In genomic region chr18:32424696-32425095, GRCh38 we compare ENCODE assay signal across 24 cellular contexts. TPM values are rescaled to one million over a fixed set of nuclear protein-coding genes. Genes with fewer than 3 reads are reported as not detected.
DNase-seq lines count a peak whose midpoint lies in the region; ATAC-seq and TF ChIP-seq lines count a peak whose summit lies in the region.
"Had no signal": no experiment of that assay in that cellular context is flagged by ENCODE, and none has a peak within 500 bp of the region (broad histone marks: within the 10 kb centered on the region; RNA-seq: fewer than 3 reads in every experiment).

No MANE protein-coding gene starts in this region.

- H3K9me3 Mint-ChIP-seq in brain = peaks cover 0 to 4% (median 1%) of the 10 kb centered on the region in 5 experiments
- H3K9me3 Mint-ChIP-seq: GM23338; nephron; stimulated activated effector memory CD8-positive, alpha-beta T cell treated with anti-CD3 and anti-CD28 coated beads, Interleukin-12 subunit alpha, Interleukin-12 subunit beta, amount 100 ng/mL, for 72 hours had no signal

- CTCF ChIA-PET in RWPE1 (lab: Yijun Ruan, JAX) = no interaction called here

- peaks cover 61% of the 10 kb centered on the region for H3K4me1 Mint-ChIP-seq in brain
- H3K4me1 Mint-ChIP-seq: stimulated activated effector memory CD8-positive, alpha-beta T cell treated with anti-CD3 and anti-CD28 coated beads, Interleukin-12 subunit alpha, Interleukin-12 subunit beta, amount 100 ng/mL, for 72 hours had no signal

- H3K4me3 ChIP-seq in fibroblast of villous mesenchyme (ENCODE audit: low read depth, low read length) = no peak overlapping the region
- no peak overlapping the region for H3K4me3 ChIP-seq in uterus
- H3K4me3 ChIP-seq: GM23338 had no signal

- peaks cover 4% of the 10 kb centered on the region for H3K27me3 Mint-ChIP-seq in brain

- ATAC-seq in left lobe of liver = peak; percentile 68
- ATAC-seq: GM23338; stimulated activated effector memory CD8-positive, alpha-beta T cell treated with anti-CD3 and anti-CD28 coated beads, Interleukin-12 subunit alpha, Interleukin-12 subunit beta, amount 100 ng/mL, for 72 hours had no signal

- TF ChIP-seq POLR2A in uterus (IDR thresholded peaks at IDR 0.05) = no peak

- POLR2A ChIA-PET in RWPE1 (lab: Yijun Ruan, JAX; ENCODE audit: low non-redundant PET) = no interaction called here

- H3K4me1 ChIP-seq in uterus = peaks cover 0 to 7% of the 10 kb centered on the region in 2 donors

- DNase-seq in fibroblast of villous mesenchyme (ENCODE audit: low read depth) (peak; percentile 3), left lobe of liver (ENCODE audit: low spot score) (no peak), uterus (peak; percentile 22 to 28), NCI-H82 treated with DMSO at 0.1 percent for 48 hours (lab: John Stamatoyannopoulos, UW; ENCODE audit: unreplicated experiment) (no peak), RWPE1 (ENCODE audit: low spot score) (no peak)
- no peak for DNase-seq in activated CD4-positive, CD25-positive, alpha-beta regulatory T cell treated with anti-CD3 and anti-CD28 coated beads, Interleukin-2, amount 50 U/mL, for 72 hours
- DNase-seq: activated CD4-positive, alpha-beta T cell treated with anti-CD3 and anti-CD28 coated beads, Interleukin-2, amount 50 U/mL, for 48 hours; activated CD8-positive, alpha-beta memory T cell treated with anti-CD3 and anti-CD28 coated beads, Interleukin-2, amount 50 U/mL, for 48 hours; activated effector memory CD4-positive, alpha-beta T cell treated with Interleukin-2 at 50 U/mL for 16 hours; AML-193; DMS79 treated with DMSO at 0.1 percent for 48 hours; kidney glomerular epithelial cell; NCI-H2171; NCI-H69; posterior cingulate gyrus; RPMI8226; stimulated activated CD4-positive, alpha-beta T cell treated with anti-CD3 and anti-CD28 coated beads, Interleukin-2, amount 100 ng/mL, for 24 hours had no signal

- H3K36me3 ChIP-seq in uterus = no peaks in the 10 kb centered on the region

- no peaks in the 10 kb centered on the region for H3K9me3 ChIP-seq in uterus

- no peaks in the 10 kb centered on the region for H3K27me3 ChIP-seq in uterus

- H3K4me3 Mint-ChIP-seq in brain = no peak overlapping the region
- H3K4me3 Mint-ChIP-seq: GM23338; mesothelial cell of epicardium; nephron; stimulated activated effector memory CD8-positive, alpha-beta T cell treated with anti-CD3 and anti-CD28 coated beads, Interleukin-12 subunit alpha, Interleukin-12 subunit beta, amount 100 ng/mL, for 72 hours had no signal

- H3K27ac Mint-ChIP-seq in brain = peak overlapping the region in 3 of 5 experiments; percentile 34 to 54 (median 35)
- H3K27ac Mint-ChIP-seq: mesothelial cell of epicardium; stimulated activated effector memory CD8-positive, alpha-beta T cell treated with anti-CD3 and anti-CD28 coated beads, Interleukin-12 subunit alpha, Interleukin-12 subunit beta, amount 100 ng/mL, for 72 hours had no signal

- intact Hi-C loops in uterus (cut with DNase I; ENCODE audit: low total_unique reads) = no loop called here

- H3K27ac ChIP-seq in uterus (no peak overlapping the region), RWPE1 (no peak overlapping the region)
- H3K27ac ChIP-seq: epithelial cell of prostate, KMS-11 had no signal

- no peaks in the 10 kb centered on the region for H3K36me3 Mint-ChIP-seq in brain
- H3K36me3 Mint-ChIP-seq: mesothelial cell of epicardium; stimulated activated effector memory CD8-positive, alpha-beta T cell treated with anti-CD3 and anti-CD28 coated beads, Interleukin-12 subunit alpha, Interleukin-12 subunit beta, amount 100 ng/mL, for 72 hours had no signal

- TF ChIP-seq CTCF in brain (conservative IDR thresholded peaks at IDR 0.05) (no peak), fibroblast of villous mesenchyme (IDR thresholded peaks at IDR 0.05; ENCODE audit: insufficient read depth, low read depth, low read length) (no peak), uterus (IDR thresholded peaks at IDR 0.05) (no peak), RWPE1 (conservative IDR thresholded peaks at IDR 0.05; ENCODE audit: low read depth) (no peak)

RNA-seq across cellular contexts. Expression of gene GAREM1, which starts 46.0 kb away (rescaled TPM):
- polyA plus RNA-seq in brain (ENCODE audit: insufficient read depth, low read depth, low replicate concordance) = 4.4 TPM
- total RNA-seq in fibroblast of villous mesenchyme = 0.86 and 0.97 TPM in 2 replicates
- total RNA-seq in left lobe of liver = 4.8 TPM
- 10 to 100 TPM in 1 of 4 donors, 1 to 10 TPM in 3; 1.5 to 12.0 (median 5.9) TPM for total RNA-seq in uterus

Comparison
In these comparisons a context has a peak if more than half of its experiments do, and no peak if none do; other contexts are left out.
1. DNase-seq: peak in fibroblast of villous mesenchyme (single experiment) and uterus (2 of 2); none in left lobe of liver (single experiment), NCI-H82 treated with DMSO at 0.1 percent for 48 hours (single experiment), activated CD4-positive, CD25-positive, alpha-beta regulatory T cell treated with anti-CD3 and anti-CD28 coated beads, Interleukin-2, amount 50 U/mL, for 72 hours (single experiment) and RWPE1 (single experiment).